ENCODE assay signal across 8 cellular contexts in genomic region chr17:9575381-9576072, GRCh38. TPM values are rescaled to one million over a fixed set of nuclear protein-coding genes. Genes with fewer than 3 reads are reported as not detected.
DNase-seq lines count a peak whose midpoint lies in the region; ATAC-seq, FAIRE-seq and TF ChIP-seq lines count a peak whose summit lies in the region.

A gene with protein sequence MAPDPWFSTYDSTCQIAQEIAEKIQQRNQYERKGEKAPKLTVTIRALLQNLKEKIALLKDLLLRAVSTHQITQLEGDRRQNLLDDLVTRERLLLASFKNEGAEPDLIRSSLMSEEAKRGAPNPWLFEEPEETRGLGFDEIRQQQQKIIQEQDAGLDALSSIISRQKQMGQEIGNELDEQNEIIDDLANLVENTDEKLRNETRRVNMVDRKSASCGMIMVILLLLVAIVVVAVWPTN (minus strand): TSS chr17:9575820. CDS start chr17:9575808, 12 bp downstream.

- H3K4me1 ChIP-seq in MM.1S (ENCODE audit: low read length) = no peaks in the 10 kb centered on the region
- H3K4me1 ChIP-seq in transverse colon = peaks cover 7 to 22% (median 16%) of the 10 kb centered on the region in 4 donors

- POLR2A ChIA-PET in T-cell (lab: Charles Lee) = no interaction called here

- in situ Hi-C loops in transverse colon (cut with MboI; ENCODE audit: low pct_ligation_motif_present in 1 of 4, low pct_unique_long_range_greater_than_20kb in 1 of 4, low sequenced_read_pairs in 3 of 4) = no loop called here

- H3K27ac ChIP-seq in MM.1S (ENCODE audit: low read length) = no peak within 1 kb of the TSS
- H3K27ac ChIP-seq in transverse colon = peak within 1 kb of the TSS; percentile 60 to 76 (median 74)

- H3K36me3 Mint-ChIP-seq in T-cell = peaks cover 2% of the 10 kb centered on the region
- H3K36me3 Mint-ChIP-seq in activated naive CD8-positive, alpha-beta T cell treated with anti-CD3 and anti-CD28 coated beads, Interleukin-2, amount 50 U/mL, for 24 hours (ENCODE audit: low read depth) = peaks cover 3% of the 10 kb centered on the region

- H3K27me3 ChIP-seq in MM.1S (replicated peaks; ENCODE audit: insufficient read depth, low read length) (no peaks in the 10 kb centered on the region), transverse colon (no peaks in the 10 kb centered on the region)

- H2AFZ ChIP-seq in MM.1S (ENCODE audit: low read length) = peak within 1 kb of the TSS; percentile 97

- H3K9me3 Mint-ChIP-seq in T-cell = no peaks in the 10 kb centered on the region
- no peaks in the 10 kb centered on the region for H3K9me3 Mint-ChIP-seq in activated naive CD8-positive, alpha-beta T cell treated with anti-CD3 and anti-CD28 coated beads, Interleukin-2, amount 50 U/mL, for 24 hours

- H3K9me3 ChIP-seq in MM.1S (replicated peaks; ENCODE audit: insufficient read depth, low read length) = no peaks in the 10 kb centered on the region
- H3K9me3 ChIP-seq in transverse colon = no peaks in the 10 kb centered on the region

- WGBS in transverse colon (ENCODE audit: low coverage in 1 of 2), 2 donors = 0 to 1% methylated on average over 2 to 34 of the region's 41 CpGs

- no peaks in the 10 kb centered on the region for H3K9me2 ChIP-seq in MM.1S (replicated peaks; ENCODE audit: insufficient read depth, low read length)

- peak; percentile 59 for FAIRE-seq in G401.6 (lab: Jason Lieb, UNC)

- peaks cover 7% of the 10 kb centered on the region; the same call in 1 of the 2 replicates for H3F3A ChIP-seq in MM.1S (ENCODE audit: insufficient read depth, low read length)

- CTCF ChIA-PET in T-cell (lab: Charles Lee) = interaction anchor here in 1 of 2 donors (1.2 kb wide), 1 partner anchor 9 kb away, joined by 4 read pairs; no protein-coding TSS in a partner anchor

- TF ChIP-seq POLR2A in transverse colon (IDR thresholded peaks at IDR 0.05) = peak; percentile 38

- H3K36me3 ChIP-seq in MM.1S (replicated peaks; ENCODE audit: insufficient read depth, low read length) (no peaks in the 10 kb centered on the region), transverse colon (no peaks in the 10 kb centered on the region)

- H3K27me3 Mint-ChIP-seq in T-cell = no peaks in the 10 kb centered on the region
- H3K27me3 Mint-ChIP-seq in activated naive CD8-positive, alpha-beta T cell treated with anti-CD3 and anti-CD28 coated beads, Interleukin-2, amount 50 U/mL, for 24 hours = no peaks in the 10 kb centered on the region

- peaks cover 38 to 39% (median 38%) of the 10 kb centered on the region in 3 donors for H3K4me1 Mint-ChIP-seq in T-cell
- H3K4me1 Mint-ChIP-seq in activated naive CD8-positive, alpha-beta T cell treated with anti-CD3 and anti-CD28 coated beads, Interleukin-2, amount 50 U/mL, for 24 hours = peaks cover 23% of the 10 kb centered on the region

- H3K9ac ChIP-seq in MM.1S (ENCODE audit: low read length) = peak within 1 kb of the TSS; percentile 68

- TF ChIP-seq CTCF in MM.1S (IDR thresholded peaks at IDR 0.05; ENCODE audit: low read length) (no peak), transverse colon (IDR thresholded peaks at IDR 0.05) (no peak)

- peak; percentile 71 for DNase-seq in H4 (ENCODE audit: low spot score)
- DNase-seq in MM.1S = peak; percentile 85
- peak; percentile 50 to 79 (median 64) for DNase-seq in T-cell
- DNase-seq in activated naive CD8-positive, alpha-beta T cell treated with anti-CD3 and anti-CD28 coated beads, Interleukin-2, amount 50 U/mL, for 24 hours = peak; percentile 88
- peak; percentile 95 for DNase-seq in cardiac septum (ENCODE audit: low spot score)
- peak; percentile 73 for DNase-seq in pons (ENCODE audit: low spot score)
- DNase-seq in transverse colon = peak; percentile 94

- H3K27ac Mint-ChIP-seq in T-cell = peak within 1 kb of the TSS; percentile 86 to 89
- peak within 1 kb of the TSS; percentile 83 for H3K27ac Mint-ChIP-seq in activated naive CD8-positive, alpha-beta T cell treated with anti-CD3 and anti-CD28 coated beads, Interleukin-2, amount 50 U/mL, for 24 hours

- TF ChIP-seq EP300 in transverse colon (IDR thresholded peaks at IDR 0.05; ENCODE audit: low read depth) = no peak

- H3K4me3 ChIP-seq in MM.1S (ENCODE audit: low read length) (peak within 1 kb of the TSS; percentile 93), transverse colon (peak within 1 kb of the TSS; percentile 44 to 93 (median 66))

- peak within 1 kb of the TSS; percentile 99 for H3K4me2 ChIP-seq in MM.1S (ENCODE audit: low read depth, low read length)

- ATAC-seq in T-cell (replicated peaks in 1 of 4) = peak; percentile 67 to 75 (median 73)
- peak; percentile 81 for ATAC-seq in activated naive CD8-positive, alpha-beta T cell treated with anti-CD3 and anti-CD28 coated beads, Interleukin-2, amount 50 U/mL, for 24 hours

- no peaks in the 10 kb centered on the region for H4K20me1 ChIP-seq in MM.1S (ENCODE audit: insufficient read depth, low read length)

- H3K79me2 ChIP-seq in MM.1S (ENCODE audit: low read length) = peaks cover 11% of the 10 kb centered on the region; the same call in 1 of the 2 replicates

- intact Hi-C loops in cardiac septum (cut with DNase I) (loop anchor here (10.0 kb wide), 1 partner anchor 189 kb away; no protein-coding TSS in a partner anchor), transverse colon (cut with DNase I; ENCODE audit: low total_unique reads) (no loop called here)

- peak within 1 kb of the TSS; percentile 94 to 97 (median 95) for H3K4me3 Mint-ChIP-seq in T-cell
- peak within 1 kb of the TSS; percentile 94 for H3K4me3 Mint-ChIP-seq in activated naive CD8-positive, alpha-beta T cell treated with anti-CD3 and anti-CD28 coated beads, Interleukin-2, amount 50 U/mL, for 24 hours

RNA-seq across cellular contexts. Expression of the gene that starts here (rescaled TPM):
- 69.9 and 103 TPM in 2 replicates for total RNA-seq in H4 (2014; rRNA removed; shearing (Covaris generic))
- 10 to 100 TPM; 34.1 to 65.2 (median 57.8) TPM for total RNA-seq in T-cell
- total RNA-seq in cardiac septum = 53.0 TPM
- total RNA-seq in transverse colon = 10 to 100 TPM; 18.0 to 53.8 (median 38.3) TPM
